In genomic region chr5:91329273-91329672, GRCh38 we compare ENCODE assay signal across 23 cellular contexts. TPM values are rescaled to one million over a fixed set of nuclear protein-coding genes. Genes with fewer than 3 reads are reported as not detected.
DNase-seq lines count a peak whose midpoint lies in the region; ATAC-seq, FAIRE-seq and TF ChIP-seq lines count a peak whose summit lies in the region.
"Had no signal": no experiment of that assay in that cellular context is flagged by ENCODE, and none has a peak within 500 bp of the region (broad histone marks: within the 10 kb centered on the region; RNA-seq: fewer than 3 reads in every experiment).

No MANE protein-coding gene starts in this region.

- TF ChIP-seq POLR2A in A549 (IDR thresholded peaks at IDR 0.05; ENCODE audit: low read length) (no peak), lower leg skin (IDR thresholded peaks at IDR 0.05) (no peak)

- WGBS in A549 (ENCODE audit: missing lambda C conversion rate): 81% methylated on average over 1 of the region's 1 CpG
- 46 to 72% methylated on average over 1 of the region's 1 CpG for WGBS in GM23248 (ENCODE audit: low coverage in 1 of 2, low lambda C conversion rate in 2 of 2, missing lambda C conversion rate in 2 of 2), 2 experiments
- 79 to 90% methylated on average over 1 of the region's 1 CpG for WGBS in lower leg skin, 2 donors
- WGBS in mammary epithelial cell (ENCODE audit: low coverage, missing lambda C conversion rate): 91% methylated on average over 1 of the region's 1 CpG

- peak overlapping the region; percentile 42 to 58; a peak in 5 of 6 replicates for H3K27ac ChIP-seq in A549
- H3K27ac ChIP-seq in GM23248: no peak overlapping the region
- no peak overlapping the region for H3K27ac ChIP-seq in mammary epithelial cell (ENCODE audit: insufficient read depth, low read depth, low read length)
- H3K27ac ChIP-seq: epithelial cell of prostate, gastrocnemius medialis, SK-N-MC, thoracic aorta had no signal

- no peaks in the 10 kb centered on the region for H3K9me2 ChIP-seq in GM23248 (ENCODE audit: insufficient read depth)

- H3K27ac Mint-ChIP-seq in T-helper 2 cell treated with Interferon-gamma antibody and Interleukin-4, amounts not matched to agents 5 μg/mL and 100 μg/mL, for 36 hours: no peak overlapping the region
- peak overlapping the region; percentile 25 for H3K27ac Mint-ChIP-seq in mesothelial cell of epicardium
- H3K27ac Mint-ChIP-seq: CD4-positive, alpha-beta T cell; natural killer cell treated with Interleukin-12 subunit alpha and Interleukin-12 subunit beta and Interleukin-15 and Interleukin-18, amount 100 ng/mL, for 72 hours had no signal

- in situ Hi-C loops in GM23248 (cut with MboI): no loop called here
- in situ Hi-C loops in mammary epithelial cell (cut with MboI; ENCODE audit: low sequenced_read_pairs in 2 of 2): no loop called here

- TF ChIP-seq CTCF in A549 (IDR thresholded peaks at IDR 0.05): no peak
- no peak for TF ChIP-seq CTCF in mesothelial cell of epicardium (IDR thresholded peaks at IDR 0.05; ENCODE audit: unreplicated experiment)
- TF ChIP-seq CTCF in lower leg skin (IDR thresholded peaks at IDR 0.05): no peak
- no peak for TF ChIP-seq CTCF in mammary epithelial cell (conservative IDR thresholded peaks at IDR 0.05 in 1 of 2, IDR thresholded peaks at IDR 0.05 in 1 of 2; ENCODE audit: extremely low read depth in 1 of 2, insufficient read depth in 1 of 2, low read depth in 1 of 2, low read length in 2 of 2)

- POLR2A ChIA-PET in A549 (lab: Yijun Ruan, JAX): interaction anchor here (0.8 to 1.2 kb wide), 3 partner anchors 16 to 52 kb away, joined by 3 to 7 read pairs (median 4); no protein-coding TSS in a partner anchor

- dilution Hi-C loops in mammary epithelial cell (cut with HindIII; ENCODE audit: low sequenced_read_pairs): no loop called here

- H2AFZ ChIP-seq in GM23248: peak overlapping the region; percentile 29; the same call in 1 of the 2 replicates
- H2AFZ ChIP-seq in mammary epithelial cell (ENCODE audit: low read depth, low read length): no peak overlapping the region

- CTCF ChIA-PET in A549 (lab: Yijun Ruan, JAX) (no interaction called here), mammary epithelial cell (lab: Charles Lee; ENCODE audit: low non-redundant PET) (no interaction called here)

- H3K36me3 Mint-ChIP-seq in T-helper 2 cell treated with Interferon-gamma antibody and Interleukin-4, amounts not matched to agents 5 μg/mL and 100 μg/mL, for 36 hours (ENCODE audit: low read depth): no peaks in the 10 kb centered on the region
- H3K36me3 Mint-ChIP-seq in mesothelial cell of epicardium: no peaks in the 10 kb centered on the region
- H3K36me3 Mint-ChIP-seq: natural killer cell treated with Interleukin-12 subunit alpha and Interleukin-12 subunit beta and Interleukin-15 and Interleukin-18, amount 100 ng/mL, for 72 hours had no signal

- BruUV-seq in mammary epithelial cell (replicated peaks; lab: Mats Ljungman, UMichigan): no TSS peak

- H4K20me1 ChIP-seq in GM23248 (ENCODE audit: insufficient read depth) (no peaks in the 10 kb centered on the region), mammary epithelial cell (ENCODE audit: insufficient read depth, low read length) (no peaks in the 10 kb centered on the region)

- H3K4me2 ChIP-seq in A549 (peak overlapping the region; percentile 54), GM23248 (ENCODE audit: unreplicated experiment) (no peak overlapping the region), mammary epithelial cell (ENCODE audit: insufficient read depth, low read depth, low read length) (no peak overlapping the region)

- H3K36me3 ChIP-seq in GM23248 (ENCODE audit: low read depth) (no peaks in the 10 kb centered on the region), mammary epithelial cell (ENCODE audit: insufficient read depth, low read length) (no peaks in the 10 kb centered on the region)
- H3K36me3 ChIP-seq: gastrocnemius medialis, thoracic aorta had no signal

- H3K4me3 Mint-ChIP-seq in T-helper 2 cell treated with Interferon-gamma antibody and Interleukin-4, amounts not matched to agents 5 μg/mL and 100 μg/mL, for 36 hours: peak overlapping the region; percentile 11
- no peak overlapping the region for H3K4me3 Mint-ChIP-seq in mesothelial cell of epicardium
- H3K4me3 Mint-ChIP-seq: CD4-positive, alpha-beta T cell; natural killer cell treated with Interleukin-12 subunit alpha and Interleukin-12 subunit beta and Interleukin-15 and Interleukin-18, amount 100 ng/mL, for 72 hours had no signal

- H3K4me1 ChIP-seq in A549 (peaks cover 25% of the 10 kb centered on the region), GM23248 (ENCODE audit: insufficient read depth) (no peaks in the 10 kb centered on the region), mammary epithelial cell (ENCODE audit: insufficient read depth, low read length) (peaks cover 8% of the 10 kb centered on the region)

- no peak for TF ChIP-seq EP300 in A549 (IDR thresholded peaks at IDR 0.05)

- TF ChIP-seq RAD21 in A549 (conservative IDR thresholded peaks at IDR 0.05 in 1 of 2, IDR thresholded peaks at IDR 0.05 in 1 of 2): no peak

- H3K4me3 ChIP-seq in A549: no peak overlapping the region
- H3K4me3 ChIP-seq in GM23248: no peak overlapping the region
- no peak overlapping the region for H3K4me3 ChIP-seq in lower leg skin (ENCODE audit: low read depth, poor library complexity, severe bottlenecking)
- no peak overlapping the region for H3K4me3 ChIP-seq in mammary epithelial cell (replicated peaks in 1 of 3; ENCODE audit: insufficient read depth in 1 of 3, low read depth in 2 of 3, low read length in 3 of 3)
- H3K4me3 ChIP-seq: gastrocnemius medialis, SK-N-MC, thoracic aorta had no signal

- H3K27me3 ChIP-seq in GM23248 (replicated peaks; ENCODE audit: insufficient read depth) (no peaks in the 10 kb centered on the region), mammary epithelial cell (ENCODE audit: insufficient read depth, low read length) (no peaks in the 10 kb centered on the region)
- H3K27me3 ChIP-seq: gastrocnemius medialis had no signal

- H3K9ac ChIP-seq in GM23248: no peak overlapping the region
- H3K9ac ChIP-seq in mammary epithelial cell (ENCODE audit: insufficient read depth, low read length): no peak overlapping the region

- no peaks in the 10 kb centered on the region for H3K9me3 Mint-ChIP-seq in T-helper 2 cell treated with Interferon-gamma antibody and Interleukin-4, amounts not matched to agents 5 μg/mL and 100 μg/mL, for 36 hours
- H3K9me3 Mint-ChIP-seq in mesothelial cell of epicardium: no peaks in the 10 kb centered on the region
- H3K9me3 Mint-ChIP-seq: CD4-positive, alpha-beta T cell; natural killer cell treated with Interleukin-12 subunit alpha and Interleukin-12 subunit beta and Interleukin-15 and Interleukin-18, amount 100 ng/mL, for 72 hours had no signal

- no peaks in the 10 kb centered on the region for H3K9me3 ChIP-seq in A549
- H3K9me3 ChIP-seq in GM23248 (ENCODE audit: low read depth): no peaks in the 10 kb centered on the region
- H3K9me3 ChIP-seq in mammary epithelial cell (replicated peaks; ENCODE audit: insufficient read depth, low read length): no peaks in the 10 kb centered on the region
- H3K9me3 ChIP-seq: gastrocnemius medialis, thoracic aorta had no signal

- DNase-seq in A549 (ENCODE audit: low read depth in 1 of 2, low spot score in 1 of 2): no peak
- DNase-seq in GM23248: no peak
- peak; percentile 48 for DNase-seq in T-helper 2 cell treated with Interferon-gamma antibody and Interleukin-4, amounts not matched to agents 5 μg/mL and 100 μg/mL, for 36 hours (ENCODE audit: low spot score)
- no peak for DNase-seq in mesothelial cell of epicardium (ENCODE audit: low spot score in 2 of 2, unreplicated experiment in 2 of 2)
- no peak for DNase-seq in lower leg skin (ENCODE audit: low spot score in 2 of 2)
- no peak for DNase-seq in activated CD4-positive, CD25-positive, alpha-beta regulatory T cell (lab: John Stamatoyannopoulos, UW)
- DNase-seq in mammary epithelial cell: no peak
- DNase-seq: activated CD8-positive, alpha-beta memory T cell treated with anti-CD3 and anti-CD28 coated beads, Interleukin-2, amount 50 U/mL, for 48 hours; activated naive CD4-positive, alpha-beta T cell treated with Interleukin-2 at 50 U/mL for 16 hours; aorta; caudate nucleus; CD4-positive, alpha-beta T cell; DMS 273 treated with DMSO at 0.1 percent for 48 hours; gastrocnemius medialis; GF-D8; NCI-H1105 treated with DMSO at 0.1 percent for 48 hours; NCI-H510A; posterior cingulate gyrus had no signal

- ATAC-seq in A549: peak in 1 of 2 experiments; percentile 19; a peak in 2 of 6 replicates
- ATAC-seq: gastrocnemius medialis; natural killer cell treated with Interleukin-12 subunit alpha and Interleukin-12 subunit beta and Interleukin-15 and Interleukin-18, amount 100 ng/mL, for 72 hours had no signal

- H3K27me3 Mint-ChIP-seq in T-helper 2 cell treated with Interferon-gamma antibody and Interleukin-4, amounts not matched to agents 5 μg/mL and 100 μg/mL, for 36 hours (ENCODE audit: low read depth): peaks cover 26% of the 10 kb centered on the region
- H3K27me3 Mint-ChIP-seq in mesothelial cell of epicardium (ENCODE audit: low read depth): no peaks in the 10 kb centered on the region
- H3K27me3 Mint-ChIP-seq: CD4-positive, alpha-beta T cell had no signal

- intact Hi-C loops in lower leg skin (cut with DNase I; ENCODE audit: low total_unique reads): no loop called here
- intact Hi-C loops in mammary epithelial cell (cut with micrococcal nuclease): no loop called here

- no peak for FAIRE-seq in A549 (lab: Jason Lieb, UNC)
- FAIRE-seq: GM19239 had no signal

- H3F3A ChIP-seq in GM23248 (ENCODE audit: insufficient read depth): no peaks in the 10 kb centered on the region

- H3K79me2 ChIP-seq in GM23248 (ENCODE audit: insufficient read depth): no peaks in the 10 kb centered on the region
- no peaks in the 10 kb centered on the region for H3K79me2 ChIP-seq in mammary epithelial cell (ENCODE audit: insufficient read depth, low read length)

- peaks cover 29% of the 10 kb centered on the region for H3K4me1 Mint-ChIP-seq in T-helper 2 cell treated with Interferon-gamma antibody and Interleukin-4, amounts not matched to agents 5 μg/mL and 100 μg/mL, for 36 hours (ENCODE audit: low read depth)
- H3K4me1 Mint-ChIP-seq in mesothelial cell of epicardium: peaks cover 11% of the 10 kb centered on the region

TF ChIP-seq in A549, 52 proteins besides CTCF, POLR2A, EP300 and RAD21 (continues in another document):
- TF ChIP-seq KDM1A (IDR thresholded peaks at IDR 0.05; ENCODE audit: low read depth): no peak
- no peak for TF ChIP-seq HOXA7 (CRISPR knock-in tag; IDR thresholded peaks at IDR 0.05)

RNA-seq across cellular contexts. Expression of gene ARRDC3, which starts 53.8 kb away (rescaled TPM):
- 32.4 and 36.3 TPM in 2 replicates for polyA plus RNA-seq in A549 (2011; rRNA removed)
- 6.1 and 7.0 TPM in 2 replicates for polyA plus RNA-seq in A549 (2012; cell fraction: cytosol; rRNA removed)
- 6.6 and 9.2 TPM in 2 replicates for polyA plus RNA-seq in A549 (2012; cell fraction: nucleus; rRNA removed)
- 8.0 to 9.9 TPM (median 9.6 TPM) in 3 replicates for polyA plus RNA-seq in A549 (2017; fragmentation: RNase III; extraction: RNeasy Plus Mini Kit Qiagen cat#74134 plus additional on column Dnase treatment)
- polyA minus RNA-seq in A549 (2011; rRNA and poly(A)+ RNA removed): 82.3 and 82.9 TPM in 2 replicates
- 61.2 and 70.6 TPM in 2 replicates for total RNA-seq in GM23248 (2014; rRNA removed; shearing (Covaris generic))
- 42.7 and 46.0 TPM in 2 replicates for polyA plus RNA-seq in GM23248 (2016; fragmentation: Nextera tagmentation; extraction: Ambion mirVana)
- total RNA-seq in mesothelial cell of epicardium: 43.8 to 49.9 TPM (median 45.9 TPM) in 3 replicates
- total RNA-seq in lower leg skin: 100 to 1,000 TPM in 1 of 4 donors, 10 to 100 TPM in 3; 67.1 to 119 (median 76.1) TPM
- total RNA-seq in mammary epithelial cell: 10 to 100 TPM; 26.2 to 48.3 TPM
- polyA plus RNA-seq in mammary epithelial cell: 6.5 TPM
- 39.7 TPM for polyA minus RNA-seq in mammary epithelial cell

Comparison
In these comparisons a context has a peak if more than half of its experiments do, and no peak if none do; other contexts are left out.
1. H3K27ac ChIP-seq: peak in A549 (2 of 2); none in GM23248 (single experiment) and mammary epithelial cell (single experiment).